ENCODE assay signal across 8 cellular contexts in genomic region chr12:46382974-46383653, GRCh38. TPM values are rescaled to one million over a fixed set of nuclear protein-coding genes. Genes with fewer than 3 reads are reported as not detected.
A peak's percentile ranks its signal among the peaks of the same experiment; 100 is the strongest.
DNase-seq lines count a peak whose midpoint lies in the region; ATAC-seq, FAIRE-seq and TF ChIP-seq lines count a peak whose summit lies in the region.

No MANE protein-coding gene starts in this region.

- no peaks in the 10 kb centered on the region for H3K27me3 ChIP-seq in GM23338 (ENCODE audit: insufficient read depth)

- peaks cover 10% of the 10 kb centered on the region for H3K27me3 Mint-ChIP-seq in GM23338 (ENCODE audit: insufficient read depth, low read depth, poor library complexity)
- H3K27me3 Mint-ChIP-seq in activated T-helper 17 cell treated with anti-CD3 and anti-CD28 coated beads, Interleukin-2, amount 50 U/mL, for 72 hours, result no peaks in the 10 kb centered on the region
- H3K27me3 Mint-ChIP-seq in natural killer cell treated with Interleukin-12 subunit alpha and Interleukin-12 subunit beta and Interleukin-15 and Interleukin-18, amount 100 ng/mL, for 72 hours, result no peaks in the 10 kb centered on the region

- H3K4me3 Mint-ChIP-seq in GM23338, result peak overlapping the region; percentile 84
- peak overlapping the region; percentile 93 for H3K4me3 Mint-ChIP-seq in activated T-helper 17 cell treated with anti-CD3 and anti-CD28 coated beads, Interleukin-2, amount 50 U/mL, for 72 hours
- peak overlapping the region; percentile 92 for H3K4me3 Mint-ChIP-seq in natural killer cell treated with Interleukin-12 subunit alpha and Interleukin-12 subunit beta and Interleukin-15 and Interleukin-18, amount 100 ng/mL, for 72 hours

- H3K4me1 Mint-ChIP-seq in GM23338, result peaks cover 57% of the 10 kb centered on the region
- peaks cover 10% of the 10 kb centered on the region for H3K4me1 Mint-ChIP-seq in activated T-helper 17 cell treated with anti-CD3 and anti-CD28 coated beads, Interleukin-2, amount 50 U/mL, for 72 hours
- H3K4me1 Mint-ChIP-seq in natural killer cell treated with Interleukin-12 subunit alpha and Interleukin-12 subunit beta and Interleukin-15 and Interleukin-18, amount 100 ng/mL, for 72 hours (ENCODE audit: low read depth in 2 of 2), result peaks cover 25 to 31% of the 10 kb centered on the region in 2 donors

- no peak overlapping the region for H2AFZ ChIP-seq in GM23338

- TF ChIP-seq CTCF in GM23338 (conservative IDR thresholded peaks at IDR 0.05; ENCODE audit: low read depth in 2 of 2), result peak; percentile 13 to 17; a peak in 1 of 4 replicates
- TF ChIP-seq CTCF in fibroblast of mammary gland (conservative IDR thresholded peaks at IDR 0.05; ENCODE audit: control insufficient read depth, insufficient read depth, low read depth, low read length), result no peak

- H3K4me1 ChIP-seq in GM23338 (ENCODE audit: insufficient read depth), result peaks cover 62% of the 10 kb centered on the region

- ATAC-seq in GM23338, result peak; percentile 72
- peak; percentile 89 for ATAC-seq in activated T-helper 17 cell treated with anti-CD3 and anti-CD28 coated beads, Interleukin-2, amount 50 U/mL, for 72 hours (replicated peaks)
- peak; percentile 95 to 96 for ATAC-seq in natural killer cell treated with Interleukin-12 subunit alpha and Interleukin-12 subunit beta and Interleukin-15 and Interleukin-18, amount 100 ng/mL, for 72 hours

- peak; percentile 15 for FAIRE-seq in RCC 7860 (lab: Jason Lieb, UNC)

- H3K4me2 ChIP-seq in GM23338, result peak overlapping the region; percentile 90

- DNase-seq in EL (peak; percentile 98), GM23338 (ENCODE audit: low spot score) (peak; percentile 95), Kasumi-1 (lab: John Stamatoyannopoulos, UW) (peak; percentile 94 to 95), RCC 7860 (ENCODE audit: low spot score) (peak; percentile 90), fibroblast of mammary gland (ENCODE audit: low read depth) (peak; percentile 95)
- DNase-seq in natural killer cell treated with Interleukin-12 subunit alpha and Interleukin-12 subunit beta and Interleukin-15 and Interleukin-18, amount 100 ng/mL, for 72 hours (ENCODE audit: low spot score), result peak; percentile 96
- DNase-seq in stimulated activated naive CD4-positive, alpha-beta T cell treated with Interleukin-2 at 50 U/mL for 16 hours (lab: John Stamatoyannopoulos, UW), result peak; percentile 91

- peaks cover 7% of the 10 kb centered on the region; the same call in 1 of the 2 replicates for H3F3A ChIP-seq in GM23338 (replicated peaks; ENCODE audit: low read depth)

- peaks cover 7% of the 10 kb centered on the region; the same call in 2 of the 3 replicates for H3K9me3 Mint-ChIP-seq in GM23338
- no peaks in the 10 kb centered on the region for H3K9me3 Mint-ChIP-seq in activated T-helper 17 cell treated with anti-CD3 and anti-CD28 coated beads, Interleukin-2, amount 50 U/mL, for 72 hours
- no peaks in the 10 kb centered on the region for H3K9me3 Mint-ChIP-seq in natural killer cell treated with Interleukin-12 subunit alpha and Interleukin-12 subunit beta and Interleukin-15 and Interleukin-18, amount 100 ng/mL, for 72 hours

- peak overlapping the region; percentile 96 for H3K27ac Mint-ChIP-seq in GM23338
- H3K27ac Mint-ChIP-seq in activated T-helper 17 cell treated with anti-CD3 and anti-CD28 coated beads, Interleukin-2, amount 50 U/mL, for 72 hours, result peak overlapping the region; percentile 98
- peak overlapping the region; percentile 82 to 96 for H3K27ac Mint-ChIP-seq in natural killer cell treated with Interleukin-12 subunit alpha and Interleukin-12 subunit beta and Interleukin-15 and Interleukin-18, amount 100 ng/mL, for 72 hours

- H3K4me3 ChIP-seq in GM23338 (peak overlapping the region; percentile 72), fibroblast of mammary gland (ENCODE audit: control insufficient read depth, low read depth, low read length) (peak overlapping the region; percentile 64)

- peaks cover 20% of the 10 kb centered on the region for H3K79me2 ChIP-seq in GM23338 (replicated peaks; ENCODE audit: insufficient read depth)

- peak overlapping the region; percentile 93 for H3K27ac ChIP-seq in GM23338 (ENCODE audit: low read depth)

- H3K36me3 ChIP-seq in GM23338 (ENCODE audit: insufficient read depth), result no peaks in the 10 kb centered on the region

- H3K9me2 ChIP-seq in GM23338 (ENCODE audit: insufficient read depth), result peaks cover 7% of the 10 kb centered on the region

- no peaks in the 10 kb centered on the region for H4K20me1 ChIP-seq in GM23338 (replicated peaks; ENCODE audit: insufficient read depth)

- H3K36me3 Mint-ChIP-seq in GM23338 (ENCODE audit: low read depth), result peaks cover 15% of the 10 kb centered on the region
- H3K36me3 Mint-ChIP-seq in activated T-helper 17 cell treated with anti-CD3 and anti-CD28 coated beads, Interleukin-2, amount 50 U/mL, for 72 hours (ENCODE audit: low read depth), result no peaks in the 10 kb centered on the region
- H3K36me3 Mint-ChIP-seq in natural killer cell treated with Interleukin-12 subunit alpha and Interleukin-12 subunit beta and Interleukin-15 and Interleukin-18, amount 100 ng/mL, for 72 hours, result no peaks in the 10 kb centered on the region

TF ChIP-seq in GM23338, 12 proteins besides CTCF, POLR2A, EP300 and RAD21 (continues in another document):
- TF ChIP-seq STAT1 (IDR thresholded peaks at IDR 0.05; ENCODE audit: unreplicated experiment) (no peak), EZH2 (IDR thresholded peaks at IDR 0.05; ENCODE audit: low read depth, unreplicated experiment) (no peak), ZNF114 (CRISPR knock-in tag; IDR thresholded peaks at IDR 0.05) (no peak)
- TF ChIP-seq, protein P1, sequence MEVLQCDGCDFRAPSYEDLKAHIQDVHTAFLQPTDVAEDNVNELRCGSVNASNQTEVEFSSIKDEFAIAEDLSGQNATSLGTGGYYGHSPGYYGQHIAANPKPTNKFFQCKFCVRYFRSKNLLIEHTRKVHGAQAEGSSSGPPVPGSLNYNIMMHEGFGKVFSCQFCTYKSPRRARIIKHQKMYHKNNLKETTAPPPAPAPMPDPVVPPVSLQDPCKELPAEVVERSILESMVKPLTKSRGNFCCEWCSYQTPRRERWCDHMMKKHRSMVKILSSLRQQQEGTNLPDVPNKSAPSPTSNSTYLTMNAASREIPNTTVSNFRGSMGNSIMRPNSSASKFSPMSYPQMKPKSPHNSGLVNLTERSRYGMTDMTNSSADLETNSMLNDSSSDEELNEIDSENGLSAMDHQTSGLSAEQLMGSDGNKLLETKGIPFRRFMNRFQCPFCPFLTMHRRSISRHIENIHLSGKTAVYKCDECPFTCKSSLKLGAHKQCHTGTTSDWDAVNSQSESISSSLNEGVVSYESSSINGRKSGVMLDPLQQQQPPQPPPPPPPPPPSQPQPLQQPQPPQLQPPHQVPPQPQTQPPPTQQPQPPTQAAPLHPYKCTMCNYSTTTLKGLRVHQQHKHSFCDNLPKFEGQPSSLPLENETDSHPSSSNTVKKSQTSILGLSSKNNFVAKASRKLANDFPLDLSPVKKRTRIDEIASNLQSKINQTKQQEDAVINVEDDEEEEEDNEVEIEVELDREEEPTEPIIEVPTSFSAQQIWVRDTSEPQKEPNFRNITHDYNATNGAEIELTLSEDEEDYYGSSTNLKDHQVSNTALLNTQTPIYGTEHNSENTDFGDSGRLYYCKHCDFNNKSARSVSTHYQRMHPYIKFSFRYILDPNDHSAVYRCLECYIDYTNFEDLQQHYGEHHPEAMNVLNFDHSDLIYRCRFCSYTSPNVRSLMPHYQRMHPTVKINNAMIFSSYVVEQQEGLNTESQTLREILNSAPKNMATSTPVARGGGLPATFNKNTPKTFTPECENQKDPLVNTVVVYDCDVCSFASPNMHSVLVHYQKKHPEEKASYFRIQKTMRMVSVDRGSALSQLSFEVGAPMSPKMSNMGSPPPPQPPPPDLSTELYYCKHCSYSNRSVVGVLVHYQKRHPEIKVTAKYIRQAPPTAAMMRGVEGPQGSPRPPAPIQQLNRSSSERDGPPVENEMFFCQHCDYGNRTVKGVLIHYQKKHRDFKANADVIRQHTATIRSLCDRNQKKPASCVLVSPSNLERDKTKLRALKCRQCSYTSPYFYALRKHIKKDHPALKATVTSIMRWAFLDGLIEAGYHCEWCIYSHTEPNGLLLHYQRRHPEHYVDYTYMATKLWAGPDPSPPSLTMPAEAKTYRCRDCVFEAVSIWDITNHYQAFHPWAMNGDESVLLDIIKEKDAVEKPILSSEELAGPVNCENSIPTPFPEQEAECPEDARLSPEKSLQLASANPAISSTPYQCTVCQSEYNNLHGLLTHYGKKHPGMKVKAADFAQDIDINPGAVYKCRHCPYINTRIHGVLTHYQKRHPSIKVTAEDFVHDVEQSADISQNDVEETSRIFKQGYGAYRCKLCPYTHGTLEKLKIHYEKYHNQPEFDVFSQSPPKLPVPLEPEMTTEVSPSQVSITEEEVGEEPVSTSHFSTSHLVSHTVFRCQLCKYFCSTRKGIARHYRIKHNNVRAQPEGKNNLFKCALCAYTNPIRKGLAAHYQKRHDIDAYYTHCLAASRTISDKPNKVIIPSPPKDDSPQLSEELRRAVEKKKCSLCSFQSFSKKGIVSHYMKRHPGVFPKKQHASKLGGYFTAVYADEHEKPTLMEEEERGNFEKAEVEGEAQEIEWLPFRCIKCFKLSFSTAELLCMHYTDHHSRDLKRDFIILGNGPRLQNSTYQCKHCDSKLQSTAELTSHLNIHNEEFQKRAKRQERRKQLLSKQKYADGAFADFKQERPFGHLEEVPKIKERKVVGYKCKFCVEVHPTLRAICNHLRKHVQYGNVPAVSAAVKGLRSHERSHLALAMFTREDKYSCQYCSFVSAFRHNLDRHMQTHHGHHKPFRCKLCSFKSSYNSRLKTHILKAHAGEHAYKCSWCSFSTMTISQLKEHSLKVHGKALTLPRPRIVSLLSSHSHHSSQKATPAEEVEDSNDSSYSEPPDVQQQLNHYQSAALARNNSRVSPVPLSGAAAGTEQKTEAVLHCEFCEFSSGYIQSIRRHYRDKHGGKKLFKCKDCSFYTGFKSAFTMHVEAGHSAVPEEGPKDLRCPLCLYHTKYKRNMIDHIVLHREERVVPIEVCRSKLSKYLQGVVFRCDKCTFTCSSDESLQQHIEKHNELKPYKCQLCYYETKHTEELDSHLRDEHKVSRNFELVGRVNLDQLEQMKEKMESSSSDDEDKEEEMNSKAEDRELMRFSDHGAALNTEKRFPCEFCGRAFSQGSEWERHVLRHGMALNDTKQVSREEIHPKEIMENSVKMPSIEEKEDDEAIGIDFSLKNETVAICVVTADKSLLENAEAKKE (CRISPR knock-in tag; IDR thresholded peaks at IDR 0.05), result no peak

RNA-seq across cellular contexts. Expression of gene SLC38A2, which starts 10.5 kb away (rescaled TPM):
- 665 and 718 TPM in 2 replicates for total RNA-seq in GM23338 (2014; rRNA removed; shearing (Covaris generic))
- polyA plus RNA-seq in GM23338 (2016; fragmentation: Nextera tagmentation; extraction: Ambion mirVana), result 168 and 181 TPM in 2 replicates
- total RNA-seq in activated T-helper 17 cell treated with anti-CD3 and anti-CD28 coated beads, Interleukin-2, amount 50 U/mL, for 72 hours, result 100 to 1,000 TPM; 203 to 206 TPM
- 100 to 1,000 TPM; 129 to 192 TPM for total RNA-seq in natural killer cell treated with Interleukin-12 subunit alpha and Interleukin-12 subunit beta and Interleukin-15 and Interleukin-18, amount 100 ng/mL, for 72 hours

Comparison
In these comparisons a context has a peak if more than half of its experiments do, and no peak if none do; other contexts are left out.
1. Peak in every context shown above with its lines: DNase-seq, ATAC-seq, H3K4me3 ChIP-seq and H3K27ac ChIP-seq.